ENCODE assay signal across 2 cellular contexts in the genomic region with DNA sequence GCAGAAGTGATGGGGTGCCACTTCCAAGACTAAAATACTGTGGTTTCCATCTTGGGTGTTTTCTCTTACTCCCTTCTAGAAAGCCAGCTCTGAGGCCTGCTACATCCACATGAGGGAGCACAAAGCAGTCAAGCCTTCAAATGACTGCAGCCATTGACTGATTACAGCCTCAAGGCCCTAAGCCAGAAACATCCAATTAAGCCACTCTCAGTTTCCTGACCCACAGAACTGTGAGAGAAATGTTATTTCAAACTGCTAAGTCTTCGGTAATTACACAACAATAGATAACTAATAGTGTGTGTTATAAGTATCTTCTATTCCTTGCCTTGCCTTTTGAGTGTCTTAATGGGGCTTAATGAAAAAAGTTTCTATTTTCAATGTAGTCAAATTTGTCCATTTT.
TF ChIP-seq lines count a peak whose summit lies in the region.

No MANE protein-coding gene starts in this region.

TF ChIP-seq in WTC11, 78 proteins besides CTCF, POLR2A, EP300 and RAD21 (continued from another document):
- TF ChIP-seq, protein P1, sequence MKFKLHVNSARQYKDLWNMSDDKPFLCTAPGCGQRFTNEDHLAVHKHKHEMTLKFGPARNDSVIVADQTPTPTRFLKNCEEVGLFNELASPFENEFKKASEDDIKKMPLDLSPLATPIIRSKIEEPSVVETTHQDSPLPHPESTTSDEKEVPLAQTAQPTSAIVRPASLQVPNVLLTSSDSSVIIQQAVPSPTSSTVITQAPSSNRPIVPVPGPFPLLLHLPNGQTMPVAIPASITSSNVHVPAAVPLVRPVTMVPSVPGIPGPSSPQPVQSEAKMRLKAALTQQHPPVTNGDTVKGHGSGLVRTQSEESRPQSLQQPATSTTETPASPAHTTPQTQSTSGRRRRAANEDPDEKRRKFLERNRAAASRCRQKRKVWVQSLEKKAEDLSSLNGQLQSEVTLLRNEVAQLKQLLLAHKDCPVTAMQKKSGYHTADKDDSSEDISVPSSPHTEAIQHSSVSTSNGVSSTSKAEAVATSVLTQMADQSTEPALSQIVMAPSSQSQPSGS (CRISPR knock-in tag; IDR thresholded peaks at IDR 0.05; ENCODE audit: borderline replicate concordance, low read depth) = no peak
- TF ChIP-seq PRRX2 (CRISPR knock-in tag; IDR thresholded peaks at IDR 0.05) (no peak), RELA (CRISPR knock-in tag; IDR thresholded peaks at IDR 0.05; ENCODE audit: borderline replicate concordance) (no peak), ZNF416 (CRISPR knock-in tag; IDR thresholded peaks at IDR 0.05) (no peak), FOXK1 (CRISPR knock-in tag; IDR thresholded peaks at IDR 0.05) (no peak), ETV6 (CRISPR knock-in tag; IDR thresholded peaks at IDR 0.05) (no peak), EMX1 (CRISPR knock-in tag; IDR thresholded peaks at IDR 0.05) (no peak), ZNF121 (CRISPR knock-in tag; IDR thresholded peaks at IDR 0.05) (no peak), TEAD1 (CRISPR knock-in tag; IDR thresholded peaks at IDR 0.05) (no peak)
- TF ChIP-seq, protein P2, sequence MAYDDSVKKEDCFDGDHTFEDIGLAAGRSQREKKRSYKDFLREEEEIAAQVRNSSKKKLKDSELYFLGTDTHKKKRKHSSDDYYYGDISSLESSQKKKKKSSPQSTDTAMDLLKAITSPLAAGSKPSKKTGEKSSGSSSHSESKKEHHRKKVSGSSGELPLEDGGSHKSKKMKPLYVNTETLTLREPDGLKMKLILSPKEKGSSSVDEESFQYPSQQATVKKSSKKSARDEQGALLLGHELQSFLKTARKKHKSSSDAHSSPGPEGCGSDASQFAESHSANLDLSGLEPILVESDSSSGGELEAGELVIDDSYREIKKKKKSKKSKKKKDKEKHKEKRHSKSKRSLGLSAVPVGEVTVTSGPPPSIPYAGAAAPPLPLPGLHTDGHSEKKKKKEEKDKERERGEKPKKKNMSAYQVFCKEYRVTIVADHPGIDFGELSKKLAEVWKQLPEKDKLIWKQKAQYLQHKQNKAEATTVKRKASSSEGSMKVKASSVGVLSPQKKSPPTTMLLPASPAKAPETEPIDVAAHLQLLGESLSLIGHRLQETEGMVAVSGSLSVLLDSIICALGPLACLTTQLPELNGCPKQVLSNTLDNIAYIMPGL (CRISPR knock-in tag; IDR thresholded peaks at IDR 0.05) = no peak
- TF ChIP-seq, protein P3, sequence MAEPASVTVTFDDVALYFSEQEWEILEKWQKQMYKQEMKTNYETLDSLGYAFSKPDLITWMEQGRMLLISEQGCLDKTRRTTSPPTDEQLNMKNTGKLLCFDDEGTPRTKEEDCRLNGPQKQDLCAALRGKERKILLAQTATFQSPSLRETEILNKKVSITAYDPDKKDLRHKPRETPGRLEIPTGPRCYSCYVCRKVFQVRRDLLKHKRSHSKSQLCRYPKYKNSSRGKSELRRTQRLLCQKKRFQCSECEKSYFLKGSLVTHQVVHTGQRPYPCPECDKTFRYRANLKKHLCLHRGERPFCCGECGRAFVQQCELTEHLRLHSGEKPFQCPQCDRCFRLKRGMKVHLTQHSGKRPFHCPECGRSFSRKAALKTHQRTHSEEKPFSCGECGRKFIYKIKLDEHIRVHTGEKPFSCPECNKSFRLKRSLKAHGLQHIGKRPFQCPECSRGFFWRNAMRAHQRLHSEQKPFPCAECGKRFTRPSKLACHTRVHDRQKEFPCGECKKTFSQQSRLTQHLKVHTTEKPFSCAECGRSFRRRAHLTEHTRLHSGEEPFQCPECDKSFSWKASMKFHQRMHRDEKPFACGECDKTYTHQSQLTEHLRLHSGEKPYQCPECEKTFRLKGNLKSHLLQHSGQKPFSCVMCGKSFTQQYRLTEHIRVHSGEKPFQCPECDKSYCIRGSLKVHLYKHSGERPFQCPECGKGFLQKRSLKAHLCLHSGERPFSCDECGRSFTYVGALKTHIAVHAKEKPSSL (CRISPR knock-in tag; conservative IDR thresholded peaks at IDR 0.05) = no peak
- TF ChIP-seq, protein P4, sequence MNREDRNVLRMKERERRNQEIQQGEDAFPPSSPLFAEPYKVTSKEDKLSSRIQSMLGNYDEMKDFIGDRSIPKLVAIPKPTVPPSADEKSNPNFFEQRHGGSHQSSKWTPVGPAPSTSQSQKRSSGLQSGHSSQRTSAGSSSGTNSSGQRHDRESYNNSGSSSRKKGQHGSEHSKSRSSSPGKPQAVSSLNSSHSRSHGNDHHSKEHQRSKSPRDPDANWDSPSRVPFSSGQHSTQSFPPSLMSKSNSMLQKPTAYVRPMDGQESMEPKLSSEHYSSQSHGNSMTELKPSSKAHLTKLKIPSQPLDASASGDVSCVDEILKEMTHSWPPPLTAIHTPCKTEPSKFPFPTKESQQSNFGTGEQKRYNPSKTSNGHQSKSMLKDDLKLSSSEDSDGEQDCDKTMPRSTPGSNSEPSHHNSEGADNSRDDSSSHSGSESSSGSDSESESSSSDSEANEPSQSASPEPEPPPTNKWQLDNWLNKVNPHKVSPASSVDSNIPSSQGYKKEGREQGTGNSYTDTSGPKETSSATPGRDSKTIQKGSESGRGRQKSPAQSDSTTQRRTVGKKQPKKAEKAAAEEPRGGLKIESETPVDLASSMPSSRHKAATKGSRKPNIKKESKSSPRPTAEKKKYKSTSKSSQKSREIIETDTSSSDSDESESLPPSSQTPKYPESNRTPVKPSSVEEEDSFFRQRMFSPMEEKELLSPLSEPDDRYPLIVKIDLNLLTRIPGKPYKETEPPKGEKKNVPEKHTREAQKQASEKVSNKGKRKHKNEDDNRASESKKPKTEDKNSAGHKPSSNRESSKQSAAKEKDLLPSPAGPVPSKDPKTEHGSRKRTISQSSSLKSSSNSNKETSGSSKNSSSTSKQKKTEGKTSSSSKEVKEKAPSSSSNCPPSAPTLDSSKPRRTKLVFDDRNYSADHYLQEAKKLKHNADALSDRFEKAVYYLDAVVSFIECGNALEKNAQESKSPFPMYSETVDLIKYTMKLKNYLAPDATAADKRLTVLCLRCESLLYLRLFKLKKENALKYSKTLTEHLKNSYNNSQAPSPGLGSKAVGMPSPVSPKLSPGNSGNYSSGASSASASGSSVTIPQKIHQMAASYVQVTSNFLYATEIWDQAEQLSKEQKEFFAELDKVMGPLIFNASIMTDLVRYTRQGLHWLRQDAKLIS (CRISPR knock-in tag; IDR thresholded peaks at IDR 0.05; ENCODE audit: borderline replicate concordance) = no peak
- TF ChIP-seq, protein P5, sequence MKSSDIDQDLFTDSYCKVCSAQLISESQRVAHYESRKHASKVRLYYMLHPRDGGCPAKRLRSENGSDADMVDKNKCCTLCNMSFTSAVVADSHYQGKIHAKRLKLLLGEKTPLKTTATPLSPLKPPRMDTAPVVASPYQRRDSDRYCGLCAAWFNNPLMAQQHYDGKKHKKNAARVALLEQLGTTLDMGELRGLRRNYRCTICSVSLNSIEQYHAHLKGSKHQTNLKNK (CRISPR knock-in tag; IDR thresholded peaks at IDR 0.05) = no peak
- TF ChIP-seq, protein P6, sequence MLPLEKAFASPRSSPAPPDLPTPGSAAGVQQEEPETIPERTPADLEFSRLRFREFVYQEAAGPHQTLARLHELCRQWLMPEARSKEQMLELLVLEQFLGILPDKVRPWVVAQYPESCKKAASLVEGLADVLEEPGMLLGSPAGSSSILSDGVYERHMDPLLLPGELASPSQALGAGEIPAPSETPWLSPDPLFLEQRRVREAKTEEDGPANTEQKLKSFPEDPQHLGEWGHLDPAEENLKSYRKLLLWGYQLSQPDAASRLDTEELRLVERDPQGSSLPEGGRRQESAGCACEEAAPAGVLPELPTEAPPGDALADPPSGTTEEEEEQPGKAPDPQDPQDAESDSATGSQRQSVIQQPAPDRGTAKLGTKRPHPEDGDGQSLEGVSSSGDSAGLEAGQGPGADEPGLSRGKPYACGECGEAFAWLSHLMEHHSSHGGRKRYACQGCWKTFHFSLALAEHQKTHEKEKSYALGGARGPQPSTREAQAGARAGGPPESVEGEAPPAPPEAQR (CRISPR knock-in tag; IDR thresholded peaks at IDR 0.05) = no peak

TF ChIP-seq in liver, 16 proteins besides CTCF, POLR2A, EP300 and RAD21 (continued from another document):
- TF ChIP-seq, protein P7, sequence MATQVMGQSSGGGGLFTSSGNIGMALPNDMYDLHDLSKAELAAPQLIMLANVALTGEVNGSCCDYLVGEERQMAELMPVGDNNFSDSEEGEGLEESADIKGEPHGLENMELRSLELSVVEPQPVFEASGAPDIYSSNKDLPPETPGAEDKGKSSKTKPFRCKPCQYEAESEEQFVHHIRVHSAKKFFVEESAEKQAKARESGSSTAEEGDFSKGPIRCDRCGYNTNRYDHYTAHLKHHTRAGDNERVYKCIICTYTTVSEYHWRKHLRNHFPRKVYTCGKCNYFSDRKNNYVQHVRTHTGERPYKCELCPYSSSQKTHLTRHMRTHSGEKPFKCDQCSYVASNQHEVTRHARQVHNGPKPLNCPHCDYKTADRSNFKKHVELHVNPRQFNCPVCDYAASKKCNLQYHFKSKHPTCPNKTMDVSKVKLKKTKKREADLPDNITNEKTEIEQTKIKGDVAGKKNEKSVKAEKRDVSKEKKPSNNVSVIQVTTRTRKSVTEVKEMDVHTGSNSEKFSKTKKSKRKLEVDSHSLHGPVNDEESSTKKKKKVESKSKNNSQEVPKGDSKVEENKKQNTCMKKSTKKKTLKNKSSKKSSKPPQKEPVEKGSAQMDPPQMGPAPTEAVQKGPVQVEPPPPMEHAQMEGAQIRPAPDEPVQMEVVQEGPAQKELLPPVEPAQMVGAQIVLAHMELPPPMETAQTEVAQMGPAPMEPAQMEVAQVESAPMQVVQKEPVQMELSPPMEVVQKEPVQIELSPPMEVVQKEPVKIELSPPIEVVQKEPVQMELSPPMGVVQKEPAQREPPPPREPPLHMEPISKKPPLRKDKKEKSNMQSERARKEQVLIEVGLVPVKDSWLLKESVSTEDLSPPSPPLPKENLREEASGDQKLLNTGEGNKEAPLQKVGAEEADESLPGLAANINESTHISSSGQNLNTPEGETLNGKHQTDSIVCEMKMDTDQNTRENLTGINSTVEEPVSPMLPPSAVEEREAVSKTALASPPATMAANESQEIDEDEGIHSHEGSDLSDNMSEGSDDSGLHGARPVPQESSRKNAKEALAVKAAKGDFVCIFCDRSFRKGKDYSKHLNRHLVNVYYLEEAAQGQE (IDR thresholded peaks at IDR 0.05) = no peak
- TF ChIP-seq, protein P8, sequence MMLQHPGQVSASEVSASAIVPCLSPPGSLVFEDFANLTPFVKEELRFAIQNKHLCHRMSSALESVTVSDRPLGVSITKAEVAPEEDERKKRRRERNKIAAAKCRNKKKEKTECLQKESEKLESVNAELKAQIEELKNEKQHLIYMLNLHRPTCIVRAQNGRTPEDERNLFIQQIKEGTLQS (IDR thresholded peaks at IDR 0.05) = no peak
- TF ChIP-seq TAF1 (conservative IDR thresholded peaks at IDR 0.05) = no peak
- TF ChIP-seq, protein P9, sequence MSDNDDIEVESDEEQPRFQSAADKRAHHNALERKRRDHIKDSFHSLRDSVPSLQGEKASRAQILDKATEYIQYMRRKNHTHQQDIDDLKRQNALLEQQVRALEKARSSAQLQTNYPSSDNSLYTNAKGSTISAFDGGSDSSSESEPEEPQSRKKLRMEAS (IDR thresholded peaks at IDR 0.05) = no peak
- no peak for TF ChIP-seq EGR1 (IDR thresholded peaks at IDR 0.05; ENCODE audit: low read depth in 2 of 2)
TF ChIP-seq in liver: peak in this region for 0.
